16 cellular contexts compared by ENCODE assay signal in the genomic region with DNA sequence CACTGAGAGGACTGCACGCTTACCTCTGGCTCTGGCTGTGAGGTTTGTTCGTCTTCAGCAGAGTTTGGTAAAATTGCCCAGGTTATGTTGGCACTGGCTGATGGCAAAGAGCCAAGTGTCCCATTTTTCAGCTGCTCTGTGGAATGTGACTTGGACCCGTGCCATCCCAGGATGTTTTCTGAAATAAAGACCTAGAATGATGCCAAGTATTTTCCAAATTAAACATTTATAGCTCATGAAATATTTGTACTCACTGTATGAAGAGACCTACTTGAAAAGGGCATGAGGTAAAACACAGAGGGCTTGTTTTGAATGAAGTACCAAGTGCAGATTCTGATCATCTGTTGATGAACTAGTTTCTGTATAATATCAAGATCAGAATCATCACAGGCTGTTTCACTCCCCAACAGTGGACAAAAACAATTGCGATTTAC.
A peak's percentile ranks its signal among the peaks of the same experiment; 100 is the strongest.
DNase-seq lines count a peak whose midpoint lies in the region; ATAC-seq and TF ChIP-seq lines count a peak whose summit lies in the region.
"Had no signal": no experiment of that assay in that cellular context is flagged by ENCODE, and none has a peak within 500 bp of the region (broad histone marks: within the 10 kb centered on the region; RNA-seq: fewer than 3 reads in every experiment).

No MANE protein-coding gene starts in this region.

- ATAC-seq in GM18907 (IDR thresholded peaks at IDR 0.05; ENCODE audit: unreplicated experiment), result no peak
- ATAC-seq: activated CD4-positive, CD25-positive, alpha-beta regulatory T cell treated with anti-CD3 and anti-CD28 coated beads, Interleukin-2, amount 50 U/mL, for 24 hours; sciatic nerve; stimulated activated naive B cell treated with anti-CD40 and anti-IgM and Interleukin-4, amounts not matched to agents 10 μg/mL and 1 μg/mL and 100 μg/mL, for 72 hours had no signal

- H3K27me3 ChIP-seq in PC-9 (ENCODE audit: insufficient read depth, low read depth), result no peaks in the 10 kb centered on the region
- H3K27me3 ChIP-seq: BLaER1 had no signal

- POLR2A ChIA-PET in PC-9 (lab: Charles Lee; ENCODE audit: unreplicated experiment), result interaction anchor here (0.6 kb wide), 1 partner anchor 270 kb away, joined by 4 read pairs; no protein-coding TSS in a partner anchor

- H3K79me2 ChIP-seq in PC-9 (ENCODE audit: low read depth), result no peaks in the 10 kb centered on the region

- H3K9me3 ChIP-seq in PC-9 (ENCODE audit: insufficient read depth, low read depth), result no peaks in the 10 kb centered on the region
- H3K9me3 ChIP-seq: BLaER1 had no signal

- CTCF ChIA-PET in PC-9 (lab: Charles Lee), result no interaction called here

- no peaks in the 10 kb centered on the region for H3K9me2 ChIP-seq in PC-9 (ENCODE audit: insufficient read depth)

- peaks cover 6% of the 10 kb centered on the region for H3K9me3 Mint-ChIP-seq in chondrocyte (ENCODE audit: low read depth)
- H3K9me3 Mint-ChIP-seq in activated naive CD8-positive, alpha-beta T cell treated with anti-CD3 and anti-CD28 coated beads for 36 hours, result no peaks in the 10 kb centered on the region
- H3K9me3 Mint-ChIP-seq: central memory CD8-positive, alpha-beta T cell; naive B cell; stimulated activated naive B cell treated with anti-CD40 and anti-IgM and Interleukin-4, amounts not matched to agents 10 μg/mL and 1 μg/mL and 100 μg/mL, for 72 hours had no signal

- no peak overlapping the region for H3K27ac ChIP-seq in PC-9
- H3K27ac ChIP-seq: BLaER1 had no signal

- peak; percentile 75 for DNase-seq in NCI-H1092 treated with DMSO at 0.1 percent for 48 hours (lab: John Stamatoyannopoulos, UW)
- DNase-seq in NCI-H748 (lab: John Stamatoyannopoulos, UW; ENCODE audit: unreplicated experiment), result peak; percentile 60
- no peak for DNase-seq in chondrocyte (ENCODE audit: low spot score)
- peak; percentile 35 for DNase-seq in pulmonary artery endothelial cell (ENCODE audit: low read depth, low spot score)
- DNase-seq in PC-9, result no peak
- DNase-seq in activated naive CD8-positive, alpha-beta T cell treated with anti-CD3 and anti-CD28 coated beads for 36 hours, result no peak
- no peak for DNase-seq in SIG-M5 (lab: John Stamatoyannopoulos, UW)
- DNase-seq: naive B cell; NCI-H1436; stimulated activated naive B cell treated with anti-CD40 and anti-IgM and Interleukin-4, amounts not matched to agents 10 μg/mL and 1 μg/mL and 100 μg/mL, for 72 hours had no signal

- no peaks in the 10 kb centered on the region for H3K27me3 Mint-ChIP-seq in chondrocyte (ENCODE audit: low read depth)
- H3K27me3 Mint-ChIP-seq in activated naive CD8-positive, alpha-beta T cell treated with anti-CD3 and anti-CD28 coated beads for 36 hours, result no peaks in the 10 kb centered on the region
- H3K27me3 Mint-ChIP-seq: naive B cell; stimulated activated naive B cell treated with anti-CD40 and anti-IgM and Interleukin-4, amounts not matched to agents 10 μg/mL and 1 μg/mL and 100 μg/mL, for 72 hours had no signal

- H3F3A ChIP-seq in PC-9 (ENCODE audit: insufficient read depth, low read depth), result no peaks in the 10 kb centered on the region

- intact Hi-C loops in PC-9 (cut with micrococcal nuclease; ENCODE audit: unreplicated experiment), result no loop called here

- H4K20me1 ChIP-seq in PC-9 (ENCODE audit: insufficient read depth), result no peaks in the 10 kb centered on the region
- H4K20me1 ChIP-seq: BLaER1 had no signal

- H3K4me1 Mint-ChIP-seq in chondrocyte (ENCODE audit: low read depth), result peaks cover 26% of the 10 kb centered on the region
- no peaks in the 10 kb centered on the region for H3K4me1 Mint-ChIP-seq in activated naive CD8-positive, alpha-beta T cell treated with anti-CD3 and anti-CD28 coated beads for 36 hours
- H3K4me1 Mint-ChIP-seq: central memory CD8-positive, alpha-beta T cell had no signal

- H3K36me3 ChIP-seq in PC-9 (ENCODE audit: low read depth), result no peaks in the 10 kb centered on the region
- H3K36me3 ChIP-seq: BLaER1 had no signal

- no peak overlapping the region for H3K4me3 Mint-ChIP-seq in chondrocyte (ENCODE audit: unreplicated experiment)
- no peak overlapping the region for H3K4me3 Mint-ChIP-seq in activated naive CD8-positive, alpha-beta T cell treated with anti-CD3 and anti-CD28 coated beads for 36 hours
- H3K4me3 Mint-ChIP-seq: activated naive CD8-positive, alpha-beta T cell; central memory CD8-positive, alpha-beta T cell; naive B cell; stimulated activated naive B cell treated with anti-CD40 and anti-IgM and Interleukin-4, amounts not matched to agents 10 μg/mL and 1 μg/mL and 100 μg/mL, for 72 hours had no signal

- peaks cover 6% of the 10 kb centered on the region for H3K36me3 Mint-ChIP-seq in chondrocyte (ENCODE audit: low read depth)
- H3K36me3 Mint-ChIP-seq in activated naive CD8-positive, alpha-beta T cell treated with anti-CD3 and anti-CD28 coated beads for 36 hours, result no peaks in the 10 kb centered on the region
- H3K36me3 Mint-ChIP-seq: activated naive CD8-positive, alpha-beta T cell had no signal

- no peak overlapping the region for H3K4me2 ChIP-seq in PC-9
- H3K4me2 ChIP-seq: BLaER1 had no signal

- TF ChIP-seq CTCF in chondrocyte (IDR thresholded peaks at IDR 0.05), result no peak
- no peak for TF ChIP-seq CTCF in PC-9 (conservative IDR thresholded peaks at IDR 0.05)

- no peaks in the 10 kb centered on the region for H3K4me1 ChIP-seq in PC-9 (replicated peaks; ENCODE audit: insufficient read depth)
- H3K4me1 ChIP-seq: BLaER1 had no signal

- BruUV-seq in PC-9 (replicated peaks; lab: Mats Ljungman, UMichigan), result no TSS peak

- H2AFZ ChIP-seq in PC-9, result no peak overlapping the region

- H3K4me3 ChIP-seq in PC-9, result no peak overlapping the region
- H3K4me3 ChIP-seq: BLaER1 had no signal

- H3K27ac Mint-ChIP-seq in chondrocyte (ENCODE audit: unreplicated experiment), result peak overlapping the region; percentile 36
- H3K27ac Mint-ChIP-seq in activated naive CD8-positive, alpha-beta T cell treated with anti-CD3 and anti-CD28 coated beads for 36 hours, result no peak overlapping the region
- H3K27ac Mint-ChIP-seq: activated naive CD8-positive, alpha-beta T cell; stimulated activated naive B cell treated with anti-CD40 and anti-IgM and Interleukin-4, amounts not matched to agents 10 μg/mL and 1 μg/mL and 100 μg/mL, for 72 hours had no signal

Comparison
In these comparisons a context has a peak if more than half of its experiments do, and no peak if none do; other contexts are left out.
1. DNase-seq: peak in NCI-H1092 treated with DMSO at 0.1 percent for 48 hours (single experiment), NCI-H748 (single experiment) and pulmonary artery endothelial cell (single experiment); none in chondrocyte (single experiment), PC-9 (0 of 2), activated naive CD8-positive, alpha-beta T cell treated with anti-CD3 and anti-CD28 coated beads for 36 hours (single experiment) and SIG-M5 (single experiment).